1 cellular context compared by ENCODE assay signal in genomic region chr16:67833035-67833417, GRCh38.
TF ChIP-seq lines count a peak whose summit lies in the region.

No MANE protein-coding gene starts in this region.

TF ChIP-seq in SK-N-SH, 30 proteins besides CTCF, POLR2A, EP300 and RAD21:
- TF ChIP-seq ZBTB33 (IDR thresholded peaks at IDR 0.05; ENCODE audit: borderline replicate concordance, low read depth): no peak
- TF ChIP-seq SMC3 (IDR thresholded peaks at IDR 0.05; ENCODE audit: low read depth, low read length): no peak
- no peak for TF ChIP-seq IRF3 (IDR thresholded peaks at IDR 0.05; ENCODE audit: low read depth, low read length)
- TF ChIP-seq MXI1 (IDR thresholded peaks at IDR 0.05; ENCODE audit: low read depth, low read length): no peak
- no peak for TF ChIP-seq GATA2 (CRISPR knock-in tag; IDR thresholded peaks at IDR 0.05)
- TF ChIP-seq GABPA (IDR thresholded peaks at IDR 0.05; ENCODE audit: low read depth): no peak
- TF ChIP-seq POLR2AphosphoS5 (IDR thresholded peaks at IDR 0.05; ENCODE audit: low read depth, low read length): no peak
- TF ChIP-seq FOSL2 (IDR thresholded peaks at IDR 0.05; ENCODE audit: borderline replicate concordance, low read depth): no peak
- no peak for TF ChIP-seq ELF1 (IDR thresholded peaks at IDR 0.05)
- TF ChIP-seq SIN3A (IDR thresholded peaks at IDR 0.05; ENCODE audit: borderline replicate concordance, low read depth, low read length): no peak
- TF ChIP-seq TEAD4 (IDR thresholded peaks at IDR 0.05; ENCODE audit: borderline replicate concordance, insufficient read depth): no peak
- no peak for TF ChIP-seq USF2 (IDR thresholded peaks at IDR 0.05; ENCODE audit: borderline replicate concordance, low read depth, low read length)
- TF ChIP-seq PBX3 (IDR thresholded peaks at IDR 0.05): no peak
- TF ChIP-seq NRF1 (IDR thresholded peaks at IDR 0.05; ENCODE audit: low read depth, low read length): no peak
- TF ChIP-seq MEF2A (IDR thresholded peaks at IDR 0.05; ENCODE audit: borderline replicate concordance, low read depth): no peak
- TF ChIP-seq CHD2 (IDR thresholded peaks at IDR 0.05; ENCODE audit: low read length, partially characterized antibody): no peak
- TF ChIP-seq RCOR1 (IDR thresholded peaks at IDR 0.05; ENCODE audit: low read length): no peak
- no peak for TF ChIP-seq FOXM1 (IDR thresholded peaks at IDR 0.05; ENCODE audit: low read depth)
- no peak for TF ChIP-seq USF1 (IDR thresholded peaks at IDR 0.05; ENCODE audit: borderline replicate concordance, low read depth)
- TF ChIP-seq EZH2phosphoT487 (IDR thresholded peaks at IDR 0.05; ENCODE audit: borderline replicate concordance, low read depth): no peak
